Comparison of ENCODE assay signal across 8 cellular contexts in genomic region chr19:48170817-48171347, GRCh38. TPM values are rescaled to one million over a fixed set of nuclear protein-coding genes. Genes with fewer than 3 reads are reported as not detected.
DNase-seq lines count a peak whose midpoint lies in the region; ATAC-seq, FAIRE-seq and TF ChIP-seq lines count a peak whose summit lies in the region.

No MANE protein-coding gene starts in this region.

- WGBS in body of pancreas, 2 donors: 1 to 3% methylated on average over 15 to 21 of the region's 21 CpGs

- no peaks in the 10 kb centered on the region for H3K9me3 ChIP-seq in CD4-positive, CD25-positive, alpha-beta regulatory T cell (ENCODE audit: control insufficient read depth in 2 of 2, low read length in 2 of 2)
- H3K9me3 ChIP-seq in body of pancreas: no peaks in the 10 kb centered on the region

- H3K4me1 Mint-ChIP-seq in CD4-positive, CD25-positive, alpha-beta regulatory T cell: peaks cover 5 to 40% (median 19%) of the 10 kb centered on the region in 4 donors
- H3K4me1 Mint-ChIP-seq in memory B cell (peaks cover 28% of the 10 kb centered on the region), type B pancreatic cell (ENCODE audit: unreplicated experiment) (peaks cover 15% of the 10 kb centered on the region)

- H3K9me3 Mint-ChIP-seq in CD4-positive, CD25-positive, alpha-beta regulatory T cell: no peaks in the 10 kb centered on the region
- H3K9me3 Mint-ChIP-seq in memory B cell (no peaks in the 10 kb centered on the region), type B pancreatic cell (no peaks in the 10 kb centered on the region)

- no peak for ATAC-seq in CD4-positive, CD25-positive, alpha-beta regulatory T cell (ENCODE audit: low read depth in 2 of 2)
- ATAC-seq in body of pancreas (no peak), memory B cell (ENCODE audit: low read depth) (no peak)

- peak overlapping the region; percentile 86 to 97 (median 95) for H3K27ac Mint-ChIP-seq in CD4-positive, CD25-positive, alpha-beta regulatory T cell
- peak overlapping the region; percentile 93 for H3K27ac Mint-ChIP-seq in memory B cell
- H3K27ac Mint-ChIP-seq in type B pancreatic cell: peak overlapping the region; percentile 96

- H3K4me3 ChIP-seq in CD4-positive, CD25-positive, alpha-beta regulatory T cell (ENCODE audit: low read depth, low read length): peak overlapping the region; percentile 64
- H3K4me3 ChIP-seq in body of pancreas: peak overlapping the region; percentile 59 to 97

- peak overlapping the region; percentile 95 to 98 (median 96) for H3K4me3 Mint-ChIP-seq in CD4-positive, CD25-positive, alpha-beta regulatory T cell
- peak overlapping the region; percentile 98 for H3K4me3 Mint-ChIP-seq in memory B cell
- H3K4me3 Mint-ChIP-seq in type B pancreatic cell: peak overlapping the region; percentile 99

- H3K27me3 ChIP-seq in CD4-positive, CD25-positive, alpha-beta regulatory T cell (ENCODE audit: control insufficient read depth, insufficient read depth, low read length): no peaks in the 10 kb centered on the region
- no peaks in the 10 kb centered on the region for H3K27me3 ChIP-seq in body of pancreas

- peak; percentile 9 for FAIRE-seq in HTR-8/SVneo (lab: Jason Lieb, UNC)
- FAIRE-seq in frontal cortex (lab: Jason Lieb, UNC): no peak

- peaks cover 28% of the 10 kb centered on the region for H3K36me3 Mint-ChIP-seq in CD4-positive, CD25-positive, alpha-beta regulatory T cell
- H3K36me3 Mint-ChIP-seq in memory B cell (peaks cover 18% of the 10 kb centered on the region), type B pancreatic cell (peaks cover 18% of the 10 kb centered on the region)

- peaks cover 19% of the 10 kb centered on the region for H3K4me1 ChIP-seq in CD4-positive, CD25-positive, alpha-beta regulatory T cell (ENCODE audit: control insufficient read depth, insufficient read depth, low read length, poor library complexity, severe bottlenecking)
- peaks cover 16% of the 10 kb centered on the region for H3K4me1 ChIP-seq in body of pancreas

- no peak for TF ChIP-seq CTCF in body of pancreas (IDR thresholded peaks at IDR 0.05)
- no peak for TF ChIP-seq CTCF in type B pancreatic cell (conservative IDR thresholded peaks at IDR 0.05)

- peaks cover 18% of the 10 kb centered on the region for H3K36me3 ChIP-seq in CD4-positive, CD25-positive, alpha-beta regulatory T cell (ENCODE audit: control insufficient read depth, insufficient read depth, low read length)
- H3K36me3 ChIP-seq in body of pancreas (replicated peaks in 1 of 2; ENCODE audit: insufficient read depth in 1 of 2, low read depth in 2 of 2): peaks cover 0 to 3% of the 10 kb centered on the region in 2 donors

- DNase-seq in CD4-positive, CD25-positive, alpha-beta regulatory T cell: no peak
- no peak for DNase-seq in HTR-8/SVneo (ENCODE audit: insufficient read length, low spot score)
- no peak for DNase-seq in body of pancreas
- no peak for DNase-seq in memory B cell (ENCODE audit: low spot score in 2 of 2)
- no peak for DNase-seq in type B pancreatic cell (ENCODE audit: extremely low spot score, unreplicated experiment)
- DNase-seq in stimulated activated CD8-positive, alpha-beta memory T cell treated with anti-CD3 and anti-CD28 coated beads, Interleukin-4, amount 100 ng/mL, for 48 hours: no peak
- DNase-seq in frontal cortex (ENCODE audit: low spot score in 2 of 2): no peak
- no peak for DNase-seq in AG08395 (ENCODE audit: low spot score)

- H3K27me3 Mint-ChIP-seq in CD4-positive, CD25-positive, alpha-beta regulatory T cell: no peaks in the 10 kb centered on the region
- H3K27me3 Mint-ChIP-seq in memory B cell: no peaks in the 10 kb centered on the region
- no peaks in the 10 kb centered on the region for H3K27me3 Mint-ChIP-seq in type B pancreatic cell

- TF ChIP-seq POLR2A in body of pancreas (IDR thresholded peaks at IDR 0.05): no peak

- intact Hi-C loops in body of pancreas (cut with DNase I): no loop called here

- peak overlapping the region; percentile 94 for H3K27ac ChIP-seq in CD4-positive, CD25-positive, alpha-beta regulatory T cell (ENCODE audit: insufficient read depth, low read length, poor library complexity, severe bottlenecking)
- peak overlapping the region; percentile 20 to 97 (median 91) for H3K27ac ChIP-seq in body of pancreas

RNA-seq across cellular contexts. Expression of gene ZSWIM9, which starts 0.4 kb away (rescaled TPM):
- 5.0 TPM for total RNA-seq in CD4-positive, CD25-positive, alpha-beta regulatory T cell
- polyA plus RNA-seq in CD4-positive, CD25-positive, alpha-beta regulatory T cell: 1 to 10 TPM in 1 of 4 donors, under 1 TPM in 3; 0.29 to 1.0 (median 0.63) TPM
- total RNA-seq in body of pancreas (1 to 10 TPM; 4.7 to 9.6 TPM), type B pancreatic cell (ENCODE audit: low replicate concordance) (6.7 and 10.7 TPM in 2 replicates), frontal cortex (2.0 TPM)

RNA-seq across cellular contexts. Expression of gene LIG1, which starts 0.7 kb away (rescaled TPM):
- total RNA-seq in CD4-positive, CD25-positive, alpha-beta regulatory T cell: 68.2 TPM
- polyA plus RNA-seq in CD4-positive, CD25-positive, alpha-beta regulatory T cell: 10 to 100 TPM; 24.9 to 31.0 (median 27.7) TPM
- total RNA-seq in body of pancreas: 10 to 100 TPM; 17.4 to 62.0 TPM
- 48.4 and 84.9 TPM in 2 replicates for total RNA-seq in type B pancreatic cell (ENCODE audit: low replicate concordance)
- total RNA-seq in frontal cortex: 17.9 TPM
